Comparison of ENCODE assay signal across 23 cellular contexts in the genomic region with DNA sequence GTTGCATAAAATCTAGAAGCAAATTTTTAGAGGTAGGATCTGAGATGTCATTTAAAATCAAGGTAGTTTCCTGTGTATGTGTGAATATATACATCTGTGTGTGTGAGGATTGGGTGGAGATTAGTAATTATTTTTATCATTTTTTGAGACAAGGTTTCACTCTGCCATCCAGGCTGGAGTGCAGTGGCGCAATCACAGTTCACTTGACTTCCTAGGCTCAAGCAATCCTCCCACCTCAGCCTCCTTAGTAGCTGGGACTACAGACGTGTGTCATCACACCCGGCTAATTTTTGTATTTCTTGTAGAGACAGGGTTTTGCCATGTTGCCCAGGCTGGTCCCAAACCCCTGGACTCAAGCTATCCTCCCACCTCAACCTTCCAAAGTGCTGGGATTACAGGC.
"Had no signal": no experiment of that assay in that cellular context is flagged by ENCODE, and none has a peak within 500 bp of the region (broad histone marks: within the 10 kb centered on the region; RNA-seq: fewer than 3 reads in every experiment).

No MANE protein-coding gene starts in this region.

- H3K9me3 ChIP-seq: gastroesophageal sphincter, neutrophil, psoas muscle, sigmoid colon, stomach, thoracic aorta, transverse colon had no signal

- H3K27ac ChIP-seq: gastroesophageal sphincter, neutrophil, psoas muscle, sigmoid colon, skin epidermis, stomach, thoracic aorta, transverse colon had no signal

- DNase-seq: cortex of kidney; dorsolateral prefrontal cortex; effector CD8-positive, alpha-beta T cell; glutamatergic neuron; immature natural killer cell; kidney; left cardiac atrium; left ventricle myocardium superior; naive thymus-derived CD8-positive, alpha-beta T cell; psoas muscle; retina; sigmoid colon; stimulated activated CD4-positive, alpha-beta T cell treated with anti-CD3 and anti-CD28 coated beads, Interleukin-12 subunit alpha, Interleukin-12 subunit beta, amount 100 ng/mL, for 4 hours; stimulated activated naive CD4-positive, alpha-beta T cell; stomach; substantia nigra; transverse colon had no signal

- H3K4me3 ChIP-seq: dorsolateral prefrontal cortex, gastroesophageal sphincter, lung, psoas muscle, sigmoid colon, skin epidermis, stomach, thoracic aorta, transverse colon had no signal

- H3K27me3 ChIP-seq: dorsolateral prefrontal cortex, gastroesophageal sphincter, neutrophil, sigmoid colon, stomach, transverse colon had no signal

- ATAC-seq: esophagus mucosa; gastroesophageal sphincter; left ventricle myocardium superior; naive thymus-derived CD8-positive, alpha-beta T cell had no signal

- H3K36me3 ChIP-seq: gastroesophageal sphincter, neutrophil, sigmoid colon, stomach, thoracic aorta, transverse colon had no signal
